In genomic region chr16:25788637-25789036, GRCh38 we compare ENCODE assay signal across 35 cellular contexts.
DNase-seq lines count a peak whose midpoint lies in the region; ATAC-seq, FAIRE-seq and TF ChIP-seq lines count a peak whose summit lies in the region.
"Had no signal": no experiment of that assay in that cellular context is flagged by ENCODE, and none has a peak within 500 bp of the region (broad histone marks: within the 10 kb centered on the region; RNA-seq: fewer than 3 reads in every experiment).

No MANE protein-coding gene starts in this region.

- TF ChIP-seq POLR2A in GM12891 (IDR thresholded peaks at IDR 0.05; ENCODE audit: low read depth, low read length) (no peak), GM12878 (IDR thresholded peaks at IDR 0.05; ENCODE audit: low read depth, low read length) (no peak), K562 (conservative IDR thresholded peaks at IDR 0.05) (no peak)

- H3K9me3 Mint-ChIP-seq in immature natural killer cell, result peaks cover 0 to 5% (median 0%) of the 10 kb centered on the region in 6 donors
- H3K9me3 Mint-ChIP-seq: CD4-positive, alpha-beta T cell had no signal

- POLR2A ChIA-PET in GM12878 (lab: Charles Lee), result no interaction called here
- POLR2A ChIA-PET in K562 (lab: Yijun Ruan, JAX), result no interaction called here

- no peak for ATAC-seq in GM12878
- no peak for ATAC-seq in K562
- ATAC-seq: A549; CD8-positive, alpha-beta T cell had no signal

- H3K36me3 ChIP-seq in GM12878 (ENCODE audit: control insufficient read depth in 2 of 2, insufficient read depth in 2 of 2, low read length in 1 of 2) (no peaks in the 10 kb centered on the region), K562 (ENCODE audit: control insufficient read depth, insufficient read depth, low read length) (no peaks in the 10 kb centered on the region)
- H3K36me3 ChIP-seq: BE2C; BLaER1; BLaER1 treated with 17β-estradiol and CSF1 and Interleukin-3, amounts not matched to agents 10 nM and 100 nM had no signal

- H3K27me3 Mint-ChIP-seq in immature natural killer cell (ENCODE audit: low read depth in 3 of 3), result peaks cover 0 to 5% (median 2%) of the 10 kb centered on the region in 3 donors
- H3K27me3 Mint-ChIP-seq: B cell; CD4-positive, CD25-positive, alpha-beta regulatory T cell had no signal

- CTCF ChIA-PET in GM12878 (lab: Yijun Ruan, JAX), result no interaction called here
- CTCF ChIA-PET in K562 (lab: Yijun Ruan, JAX; ENCODE audit: low intra/inter-chr PET ratio), result no interaction called here

- TF ChIP-seq RAD21 in GM12878 (IDR thresholded peaks at IDR 0.05; ENCODE audit: insufficient read depth, low read depth, low read length), result no peak
- no peak for TF ChIP-seq RAD21 in K562 (CRISPR knock-in tag; conservative IDR thresholded peaks at IDR 0.05 in 1 of 2, IDR thresholded peaks at IDR 0.05 in 1 of 2)

- BruUV-seq in GM12878 (replicated peaks; lab: Mats Ljungman, UMichigan) (no TSS peak), K562 (replicated peaks; lab: Mats Ljungman, UMichigan) (no TSS peak)

- in situ Hi-C loops in GM12878 (cut with MboI), result no loop called here
- in situ Hi-C loops in K562 (cut with MboI), result no loop called here

- H3K4me3 ChIP-seq in GM12878 (no peak overlapping the region), K562 (no peak overlapping the region), coronary artery (no peak overlapping the region)
- H3K4me3 ChIP-seq: A549; BLaER1; BLaER1 treated with 17β-estradiol and CSF1 and Interleukin-3, amounts not matched to agents 10 nM and 100 nM had no signal

- H3K9me1 ChIP-seq in K562 (ENCODE audit: control insufficient read depth, insufficient read depth, low read length), result no peaks in the 10 kb centered on the region

- H3K27ac Mint-ChIP-seq in immature natural killer cell, result no peak overlapping the region
- H3K27ac Mint-ChIP-seq: B cell; CD14-positive monocyte; CD4-positive, alpha-beta memory T cell; CD4-positive, alpha-beta T cell; CD4-positive, CD25-positive, alpha-beta regulatory T cell; CD8-positive, alpha-beta T cell had no signal

- H3K27me3 ChIP-seq in GM12878 (replicated peaks in 1 of 2; ENCODE audit: control insufficient read depth in 2 of 2, insufficient read depth in 2 of 2, low read length in 1 of 2) (no peaks in the 10 kb centered on the region), K562 (ENCODE audit: control insufficient read depth in 2 of 2, insufficient read depth in 2 of 2, low read length in 2 of 2) (no peaks in the 10 kb centered on the region; a peak in 1 of 5 replicates)
- H3K27me3 ChIP-seq: BE2C; BLaER1; BLaER1 treated with 17β-estradiol and CSF1 and Interleukin-3, amounts not matched to agents 10 nM and 100 nM had no signal

- TF ChIP-seq EP300 in GM12878 (IDR thresholded peaks at IDR 0.05; ENCODE audit: borderline replicate concordance in 1 of 2, control insufficient read depth in 1 of 2, low read depth in 2 of 2, low read length in 2 of 2) (no peak), K562 (IDR thresholded peaks at IDR 0.05; ENCODE audit: low read length) (no peak)

- TF ChIP-seq CTCF in GM12878 (IDR thresholded peaks at IDR 0.05 in 2 of 3, conservative IDR thresholded peaks at IDR 0.05 in 1 of 3; ENCODE audit: control insufficient read depth in 2 of 3, extremely low read depth in 1 of 3, insufficient read depth in 1 of 3, low read depth in 3 of 3, low read length in 3 of 3) (no peak), K562 (IDR thresholded peaks at IDR 0.05 in 2 of 3, conservative IDR thresholded peaks at IDR 0.05 in 1 of 3; ENCODE audit: insufficient read depth in 2 of 3, low read depth in 1 of 3, low read length in 3 of 3) (no peak), coronary artery (IDR thresholded peaks at IDR 0.05) (no peak)

- no peaks in the 10 kb centered on the region for H3K4me1 Mint-ChIP-seq in immature natural killer cell
- H3K4me1 Mint-ChIP-seq: B cell; CD14-positive monocyte; CD4-positive, alpha-beta memory T cell; CD4-positive, CD25-positive, alpha-beta regulatory T cell; CD8-positive, alpha-beta memory T cell had no signal

- H3K4me2 ChIP-seq in GM12878 (ENCODE audit: control insufficient read depth, insufficient read depth), result no peak overlapping the region
- no peak overlapping the region for H3K4me2 ChIP-seq in K562 (ENCODE audit: insufficient read depth, low read length)
- H3K4me2 ChIP-seq: A549; BLaER1; BLaER1 treated with 17β-estradiol and CSF1 and Interleukin-3, amounts not matched to agents 10 nM and 100 nM had no signal

- no peak overlapping the region for H2AFZ ChIP-seq in GM12878 (ENCODE audit: control insufficient read depth, low read depth, low read length)
- no peak overlapping the region for H2AFZ ChIP-seq in K562 (ENCODE audit: low read depth, low read length)

- H4K20me1 ChIP-seq in GM12878 (ENCODE audit: control insufficient read depth, insufficient read depth), result no peaks in the 10 kb centered on the region
- H4K20me1 ChIP-seq in K562 (replicated peaks; ENCODE audit: control insufficient read depth, insufficient read depth, low read length), result no peaks in the 10 kb centered on the region
- H4K20me1 ChIP-seq: BLaER1; BLaER1 treated with 17β-estradiol and CSF1 and Interleukin-3, amounts not matched to agents 10 nM and 100 nM had no signal

- SMC1A ChIA-PET in GM12878 (lab: Charles Lee; ENCODE audit: uncharacterized antibody, unreplicated experiment), result no interaction called here

- 43% methylated on average over 1 of the region's 1 CpG for WGBS in GM12878 (ENCODE audit: insufficient coverage, insufficient replicate concordance, low lambda C conversion rate, missing lambda C conversion rate)
- WGBS in K562 (ENCODE audit: insufficient coverage, low coverage, missing lambda C conversion rate), result 0% methylated on average over 1 of the region's 1 CpG

- H3K36me3 Mint-ChIP-seq in immature natural killer cell, result no peaks in the 10 kb centered on the region
- H3K36me3 Mint-ChIP-seq: CD14-positive monocyte; CD4-positive, alpha-beta memory T cell; CD4-positive, CD25-positive, alpha-beta regulatory T cell; CD8-positive, alpha-beta memory T cell; CD8-positive, alpha-beta T cell had no signal

- no peak for FAIRE-seq in GM12891 (lab: Jason Lieb, UNC)
- no peak for FAIRE-seq in GM12878 (lab: Jason Lieb, UNC)
- no peak for FAIRE-seq in K562 (lab: Jason Lieb, UNC)
- FAIRE-seq: A204.1, A549, D721Med had no signal

- no peak overlapping the region for H3K9ac ChIP-seq in GM12878 (ENCODE audit: control insufficient read depth, insufficient read depth, low read length)
- no peak overlapping the region for H3K9ac ChIP-seq in K562 (ENCODE audit: insufficient read depth in 1 of 2, low read depth in 2 of 2, low read length in 2 of 2)
- H3K9ac ChIP-seq: BLaER1; BLaER1 treated with 17β-estradiol and CSF1 and Interleukin-3, amounts not matched to agents 10 nM and 100 nM had no signal

- no peak overlapping the region for H3K27ac ChIP-seq in GM12878 (ENCODE audit: control insufficient read depth, insufficient read depth)
- H3K27ac ChIP-seq in K562 (ENCODE audit: extremely low read depth, low read depth, low read length), result no peak overlapping the region
- H3K27ac ChIP-seq in coronary artery, result no peak overlapping the region
- H3K27ac ChIP-seq: 22Rv1; A549; BLaER1; BLaER1 treated with 17β-estradiol and CSF1 and Interleukin-3, amounts not matched to agents 10 nM and 100 nM; C4-2B had no signal

- H3K79me2 ChIP-seq in GM12878 (ENCODE audit: control insufficient read depth, insufficient read depth, low read length) (no peaks in the 10 kb centered on the region), K562 (ENCODE audit: control insufficient read depth, insufficient read depth, low read length) (no peaks in the 10 kb centered on the region)

- no peak overlapping the region for H3K4me3 Mint-ChIP-seq in immature natural killer cell
- H3K4me3 Mint-ChIP-seq: B cell; CD14-positive monocyte; CD4-positive, alpha-beta T cell; CD4-positive, CD25-positive, alpha-beta regulatory T cell; CD8-positive, alpha-beta memory T cell; CD8-positive, alpha-beta T cell had no signal

- H3K4me1 ChIP-seq in GM12878 (ENCODE audit: control insufficient read depth, insufficient read depth, low read length) (no peaks in the 10 kb centered on the region), K562 (replicated peaks in 1 of 2; ENCODE audit: control insufficient read depth in 2 of 2, insufficient read depth in 2 of 2, low read length in 2 of 2) (no peaks in the 10 kb centered on the region)
- H3K4me1 ChIP-seq: A549, BE2C, Caco-2 had no signal

- no peaks in the 10 kb centered on the region for H3K9me3 ChIP-seq in GM12878 (replicated peaks; ENCODE audit: control insufficient read depth, insufficient read depth, low read length)
- H3K9me3 ChIP-seq in K562 (replicated peaks; ENCODE audit: control insufficient read depth, insufficient read depth, low read depth, low read length), result no peaks in the 10 kb centered on the region
- H3K9me3 ChIP-seq: A549, BE2C, Caco-2 had no signal

- intact Hi-C loops in GM12878 (cut with micrococcal nuclease; ENCODE audit: unreplicated experiment), result no loop called here
- intact Hi-C loops in K562 (cut with micrococcal nuclease), result no loop called here
- intact Hi-C loops in cardiac septum (cut with DNase I), result no loop called here

- RAD21 ChIA-PET in GM12878 (lab: Charles Lee; ENCODE audit: unreplicated experiment), result no interaction called here

- no peak for DNase-seq in GM12891 (ENCODE audit: insufficient read length, low spot score)
- DNase-seq in GM12878 (ENCODE audit: low read depth, low spot score), result no peak
- no peak for DNase-seq in K562 (ENCODE audit: extremely low read depth in 1 of 4, low spot score in 3 of 4)
- DNase-seq in coronary artery (ENCODE audit: low spot score), result no peak
- no peak for DNase-seq in immature natural killer cell
- no peak for DNase-seq in cardiac septum (ENCODE audit: low spot score)
- DNase-seq: 8988T; ACHN; AML-193; BE2C; C1 segment of cervical spinal cord; Caco-2; Calu3; CD4-positive, alpha-beta memory T cell; CD4-positive, alpha-beta T cell; CD4-positive, CD25-positive, alpha-beta regulatory T cell; CD8-positive, alpha-beta memory T cell; CD8-positive, alpha-beta T cell; COR-L47; DMS 273 treated with DMSO at 0.1 percent for 48 hours; DMS153; DMS53; DMS79; DMS79 treated with DMSO at 0.1 percent for 48 hours; DND-41; EL had no signal

TF ChIP-seq in GM12891, 5 proteins besides CTCF, POLR2A, EP300 and RAD21:
- TF ChIP-seq POLR2AphosphoS5 (IDR thresholded peaks at IDR 0.05; ENCODE audit: low read depth, low read length) (no peak), SPI1 (IDR thresholded peaks at IDR 0.05; ENCODE audit: low read depth, low read length) (peak; percentile 51)
TF ChIP-seq in GM12891: peak in this region for 1.

TF ChIP-seq in K562, 482 proteins besides CTCF, POLR2A, EP300 and RAD21:
- TF ChIP-seq MCM5 (IDR thresholded peaks at IDR 0.05; ENCODE audit: low read depth) (no peak), ZNF445 (CRISPR knock-in tag; IDR thresholded peaks at IDR 0.05; ENCODE audit: low read depth) (no peak), NR4A1 (CRISPR knock-in tag; IDR thresholded peaks at IDR 0.05) (no peak), NR4A1 (tag; IDR thresholded peaks at IDR 0.05) (no peak), SPI1 (IDR thresholded peaks at IDR 0.05; ENCODE audit: borderline replicate concordance, low read depth, low read length) (peak; percentile 60), ZBTB8A (IDR thresholded peaks at IDR 0.05; ENCODE audit: partially characterized antibody) (no peak)
